In genomic region chr19:4374451-4375163, GRCh38 we compare ENCODE assay signal across 1 cellular context.
A peak's percentile ranks its signal among the peaks of the same experiment; 100 is the strongest.
TF ChIP-seq lines count a peak whose summit lies in the region.

No MANE protein-coding gene starts in this region.

TF ChIP-seq in K562, 482 proteins besides CTCF, POLR2A, EP300 and RAD21 (continued from another document and continues in another):
- peak; percentile 94 for TF ChIP-seq CUX1 (CRISPR knock-in tag; IDR thresholded peaks at IDR 0.05)
- 0 out of 2 replicates have a peak, but pooled peaks have one; percentile 68 for TF ChIP-seq ZBTB26 (CRISPR knock-in tag; IDR thresholded peaks at IDR 0.05)
- peak; percentile 75 to 79 for TF ChIP-seq NRF1 (conservative IDR thresholded peaks at IDR 0.05 in 1 of 2, IDR thresholded peaks at IDR 0.05 in 1 of 2)
- TF ChIP-seq TCF15 (CRISPR knock-in tag; IDR thresholded peaks at IDR 0.05) = peak; percentile 88
- TF ChIP-seq ZSCAN32 (CRISPR knock-in tag; IDR thresholded peaks at IDR 0.05) = 0 out of 2 replicates have a peak, but pooled peaks have one; percentile 47
- no peak for TF ChIP-seq ETV6 (IDR thresholded peaks at IDR 0.05; ENCODE audit: borderline replicate concordance in 1 of 2, low read depth in 2 of 2, low read length in 1 of 2)
- peak; percentile 43; the same call in 1 of the 2 replicates for TF ChIP-seq ETV6 (CRISPR knock-in tag; IDR thresholded peaks at IDR 0.05; ENCODE audit: borderline replicate concordance)
- peak; percentile 80 for TF ChIP-seq ZNF232 (CRISPR knock-in tag; IDR thresholded peaks at IDR 0.05)
- peak; percentile 92 for TF ChIP-seq HDAC8 (tag; IDR thresholded peaks at IDR 0.05)
- peak; percentile 80 for TF ChIP-seq ZBTB2 (IDR thresholded peaks at IDR 0.05)
- 0 out of 2 replicates have a peak, but pooled peaks have one; percentile 9 for TF ChIP-seq TCF7L2 (IDR thresholded peaks at IDR 0.05; ENCODE audit: low read depth, low read length)
- TF ChIP-seq ZNF780A (CRISPR knock-in tag; IDR thresholded peaks at IDR 0.05) = no peak; the same call in 1 of the 2 replicates
- peak; percentile 77 for TF ChIP-seq ZNF24 (IDR thresholded peaks at IDR 0.05)
- TF ChIP-seq BRF2 (IDR thresholded peaks at IDR 0.05; ENCODE audit: borderline replicate concordance, insufficient read depth, insufficient read length) = no peak
- TF ChIP-seq ZNF431 (CRISPR knock-in tag; IDR thresholded peaks at IDR 0.05) = peak; percentile 77; the same call in 1 of the 2 replicates
- no peak for TF ChIP-seq CBX8 (IDR thresholded peaks at IDR 0.05; ENCODE audit: borderline replicate concordance, extremely low read depth, low read depth, low read length, poor library complexity, severe bottlenecking)
- TF ChIP-seq ZNF449 (CRISPR knock-in tag; IDR thresholded peaks at IDR 0.05) = peak; percentile 86; the same call in 1 of the 2 replicates
- no peak for TF ChIP-seq BCLAF1 (IDR thresholded peaks at IDR 0.05; ENCODE audit: borderline replicate concordance in 1 of 2, control insufficient read depth in 1 of 2, low read depth in 2 of 2, low read length in 1 of 2)
- peak; percentile 7 for TF ChIP-seq ELF2 (CRISPR knock-in tag; IDR thresholded peaks at IDR 0.05)
- no peak for TF ChIP-seq PHB2 (IDR thresholded peaks at IDR 0.05; ENCODE audit: low read depth)
- peak; percentile 66 for TF ChIP-seq CEBPB (tag; IDR thresholded peaks at IDR 0.05)
- no peak for TF ChIP-seq TSC22D4 (tag; IDR thresholded peaks at IDR 0.05)
- TF ChIP-seq ZNF75A (CRISPR knock-in tag; IDR thresholded peaks at IDR 0.05) = peak; percentile 62; the same call in 1 of the 2 replicates
- TF ChIP-seq RBM14 (IDR thresholded peaks at IDR 0.05; ENCODE audit: borderline replicate concordance, insufficient read depth, low read depth, low read length) = peak; percentile 87; the same call in 1 of the 2 replicates
- 0 out of 2 replicates have a peak, but pooled peaks have one; percentile 62 for TF ChIP-seq ARID3B (CRISPR knock-in tag; IDR thresholded peaks at IDR 0.05; ENCODE audit: borderline replicate concordance)
- peak; percentile 99 for TF ChIP-seq ZFX (CRISPR knock-in tag; IDR thresholded peaks at IDR 0.05)
- TF ChIP-seq RAD51 (IDR thresholded peaks at IDR 0.05; ENCODE audit: borderline replicate concordance, low read depth) = peak; percentile 27; the same call in 1 of the 2 replicates
- TF ChIP-seq TCF7 (IDR thresholded peaks at IDR 0.05; ENCODE audit: borderline replicate concordance) = peak; percentile 80
- peak; percentile 74 for TF ChIP-seq THAP12 (CRISPR knock-in tag; IDR thresholded peaks at IDR 0.05)
- peak; percentile 97 for TF ChIP-seq EP400 (IDR thresholded peaks at IDR 0.05)
- no peak for TF ChIP-seq ZNF445 (CRISPR knock-in tag; IDR thresholded peaks at IDR 0.05; ENCODE audit: low read depth)
- TF ChIP-seq U2AF1 (optimal IDR thresholded peaks at IDR 0.05; ENCODE audit: low read depth, low read length) = no peak
- TF ChIP-seq ZNF707 (CRISPR knock-in tag; conservative IDR thresholded peaks at IDR 0.05) = peak; percentile 58; the same call in 1 of the 2 replicates
- TF ChIP-seq NR2C2 (CRISPR knock-in tag; IDR thresholded peaks at IDR 0.05) = peak; percentile 85
- TF ChIP-seq NR2C2 (tag; IDR thresholded peaks at IDR 0.05) = peak; percentile 85
- TF ChIP-seq SRSF9 (IDR thresholded peaks at IDR 0.05; ENCODE audit: borderline replicate concordance, low read depth, low read length) = no peak
- no peak for TF ChIP-seq SLC30A9 (CRISPR knock-in tag; IDR thresholded peaks at IDR 0.05)
- 0 out of 2 replicates have a peak, but pooled peaks have one; percentile 69 for TF ChIP-seq CHCHD3 (CRISPR knock-in tag; IDR thresholded peaks at IDR 0.05)
- TF ChIP-seq PCBP2 (IDR thresholded peaks at IDR 0.05; ENCODE audit: low read depth, low read length, poor library complexity, severe bottlenecking) = no peak
- peak; percentile 58 for TF ChIP-seq TCF3 (CRISPR knock-in tag; IDR thresholded peaks at IDR 0.05)
- TF ChIP-seq HNRNPLL (IDR thresholded peaks at IDR 0.05; ENCODE audit: low read depth, low read length, poor library complexity, severe bottlenecking) = peak; percentile 17
- peak; percentile 95 for TF ChIP-seq DPF2 (IDR thresholded peaks at IDR 0.05)
- TF ChIP-seq BCOR (IDR thresholded peaks at IDR 0.05) = peak; percentile 71
- no peak for TF ChIP-seq MCM3 (IDR thresholded peaks at IDR 0.05)
- peak; percentile 88 for TF ChIP-seq ZBTB17 (CRISPR knock-in tag; IDR thresholded peaks at IDR 0.05)
- peak; percentile 80; the same call in 1 of the 2 replicates for TF ChIP-seq HIVEP1 (CRISPR knock-in tag; IDR thresholded peaks at IDR 0.05)
- TF ChIP-seq ZNF561 (CRISPR knock-in tag; conservative IDR thresholded peaks at IDR 0.05) = no peak
- peak; percentile 41 for TF ChIP-seq BRD9 (IDR thresholded peaks at IDR 0.05; ENCODE audit: low read depth, partially characterized antibody)
- no peak for TF ChIP-seq SRSF3 (IDR thresholded peaks at IDR 0.05; ENCODE audit: insufficient read depth, low read length)
- TF ChIP-seq SMAD3 (CRISPR knock-in tag; conservative IDR thresholded peaks at IDR 0.05) = peak; percentile 90
- TF ChIP-seq SMARCE1 (IDR thresholded peaks at IDR 0.05) = peak; percentile 94
- no peak for TF ChIP-seq HLTF (IDR thresholded peaks at IDR 0.05)
